Comparison of ENCODE assay signal across 13 cellular contexts in genomic region chr1:41607810-41608209, GRCh38.
"Had no signal": no experiment of that assay in that cellular context is flagged by ENCODE, and none has a peak within 500 bp of the region (broad histone marks: within the 10 kb centered on the region; RNA-seq: fewer than 3 reads in every experiment).

No MANE protein-coding gene starts in this region.

- H3K36me3 ChIP-seq: esophagus squamous epithelium, ovary, tibial artery had no signal

- H3K27me3 ChIP-seq: dorsolateral prefrontal cortex, esophagus squamous epithelium, ovary, tibial artery had no signal

- H3K27me3 Mint-ChIP-seq: activated CD4-positive, alpha-beta T cell treated with anti-CD3 and anti-CD28 coated beads, Interleukin-2, amount 10 ng/mL, durations not matched to agents 7 days and 5 days; activated naive CD4-positive, alpha-beta T cell treated with anti-CD3 and anti-CD28 coated beads, Interleukin-2, amount 10 ng/mL, durations not matched to agents 7 days and 5 days; memory B cell had no signal

- H3K4me3 Mint-ChIP-seq: activated CD4-positive, alpha-beta T cell treated with anti-CD3 and anti-CD28 coated beads, Interleukin-2, amount 10 ng/mL, durations not matched to agents 7 days and 5 days; activated naive CD4-positive, alpha-beta T cell treated with anti-CD3 and anti-CD28 coated beads, Interleukin-2, amount 10 ng/mL, durations not matched to agents 7 days and 5 days; memory B cell; neural crest cell had no signal

- ATAC-seq: left colon had no signal

- DNase-seq: activated CD4-positive, alpha-beta T cell treated with anti-CD3 and anti-CD28 coated beads, Interleukin-2, amount 10 ng/mL, durations not matched to agents 7 days and 5 days; activated naive CD4-positive, alpha-beta T cell treated with anti-CD3 and anti-CD28 coated beads, Interleukin-2, amount 10 ng/mL, durations not matched to agents 7 days and 5 days; dorsolateral prefrontal cortex; esophagus squamous epithelium; left colon; ovary; stimulated activated CD4-positive, alpha-beta T cell treated with anti-CD3 and anti-CD28 coated beads, Interleukin-4, amount 100 ng/mL, for 24 hours; T-helper 9 cell; tibial artery had no signal

- H3K27ac ChIP-seq: dorsolateral prefrontal cortex, esophagus squamous epithelium, ovary, RWPE1, tibial artery, VCaP had no signal

- H3K9me3 Mint-ChIP-seq: memory B cell, neural crest cell had no signal

- H3K4me3 ChIP-seq: dorsolateral prefrontal cortex, esophagus squamous epithelium, ovary, tibial artery had no signal

- H3K4me1 Mint-ChIP-seq: activated naive CD4-positive, alpha-beta T cell treated with anti-CD3 and anti-CD28 coated beads, Interleukin-2, amount 10 ng/mL, durations not matched to agents 7 days and 5 days; neural crest cell had no signal

- H3K27ac Mint-ChIP-seq: activated CD4-positive, alpha-beta T cell treated with anti-CD3 and anti-CD28 coated beads, Interleukin-2, amount 10 ng/mL, durations not matched to agents 7 days and 5 days; activated naive CD4-positive, alpha-beta T cell treated with anti-CD3 and anti-CD28 coated beads, Interleukin-2, amount 10 ng/mL, durations not matched to agents 7 days and 5 days; memory B cell had no signal

- H3K9me3 ChIP-seq: esophagus squamous epithelium, ovary, tibial artery had no signal
